In the genomic region with DNA sequence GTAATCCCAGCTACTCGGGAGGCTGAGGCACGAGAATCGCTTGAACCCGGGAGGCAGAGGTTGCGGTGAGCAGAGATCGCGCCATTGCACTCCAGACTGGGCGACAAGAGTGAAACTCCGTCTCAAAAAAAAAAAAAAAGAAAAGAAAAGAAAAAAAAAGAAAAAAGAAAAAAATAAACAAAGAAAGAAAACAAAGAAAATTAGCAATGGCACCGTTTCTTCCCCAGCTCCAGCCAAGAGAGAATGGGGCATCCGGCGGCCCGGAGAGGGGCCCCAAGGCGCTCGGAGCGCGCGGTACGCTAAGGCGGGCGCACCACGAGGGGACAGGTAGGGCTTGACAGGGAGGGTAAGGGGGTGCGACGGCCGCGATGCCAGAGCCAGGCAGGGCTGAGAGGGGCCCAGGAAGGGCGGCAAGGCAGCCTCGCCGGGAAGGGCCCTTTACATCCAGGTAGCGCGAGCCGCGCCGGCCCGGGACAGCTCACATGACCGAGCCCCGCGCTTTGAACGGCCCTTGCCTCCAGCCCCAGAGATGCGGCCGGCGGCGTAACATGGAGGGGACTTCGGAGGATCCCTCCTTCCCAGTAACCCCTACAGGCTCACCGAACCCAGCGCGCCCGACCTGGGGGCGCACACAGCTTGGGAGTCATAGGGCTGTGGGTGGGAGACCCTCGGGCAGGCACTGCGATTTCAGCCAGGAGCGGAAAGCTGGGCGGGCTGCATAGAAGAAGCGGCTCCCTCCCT, we compare ENCODE assay signal across 14 cellular contexts. TPM values are rescaled to one million over a fixed set of nuclear protein-coding genes. Genes with fewer than 3 reads are reported as not detected.
DNase-seq lines count a peak whose midpoint lies in the region; ATAC-seq and TF ChIP-seq lines count a peak whose summit lies in the region.
"Had no signal": no experiment of that assay in that cellular context is flagged by ENCODE, and none has a peak within 500 bp of the region (broad histone marks: within the 10 kb centered on the region; RNA-seq: fewer than 3 reads in every experiment).

No MANE protein-coding gene starts in this region.

- WGBS in SK-N-SH (ENCODE audit: low lambda C conversion rate) = 22% methylated on average over 21 of the region's 54 CpGs
- 1 to 2% methylated on average over 30 to 53 of the region's 54 CpGs for WGBS in endodermal cell (ENCODE audit: insufficient coverage in 1 of 2, insufficient read length in 1 of 2), 2 experiments
- WGBS in urinary bladder = 4% methylated on average over 54 of the region's 54 CpGs

- H3K4me1 ChIP-seq in SK-N-SH (ENCODE audit: control insufficient read depth in 1 of 2, insufficient read depth in 2 of 2, low read depth in 1 of 2, low read length in 1 of 2) (peaks cover 0 to 25% of the 10 kb centered on the region in 2 experiments; a peak in 1 of 4 replicates), endodermal cell (ENCODE audit: control insufficient read depth, insufficient read depth, low read length) (peaks cover 19% of the 10 kb centered on the region), mucosa of descending colon (ENCODE audit: low read depth) (peaks cover 3% of the 10 kb centered on the region), urinary bladder (ENCODE audit: insufficient read depth) (no peaks in the 10 kb centered on the region)

- no peaks in the 10 kb centered on the region for H3K9me2 ChIP-seq in SK-N-SH

- no peaks in the 10 kb centered on the region for H4K20me1 ChIP-seq in SK-N-SH (ENCODE audit: insufficient read depth)

- peak overlapping the region; percentile 87 for H3K4me3 Mint-ChIP-seq in endodermal cell
- H3K4me3 Mint-ChIP-seq: activated CD4-positive, alpha-beta memory T cell treated with anti-CD3 and anti-CD28 coated beads for 36 hours had no signal

- H3K36me3 ChIP-seq in SK-N-SH (replicated peaks in 1 of 2; ENCODE audit: control insufficient read depth in 1 of 2, insufficient read depth in 2 of 2, low read length in 1 of 2) = no peaks in the 10 kb centered on the region
- H3K36me3 ChIP-seq in endodermal cell (ENCODE audit: control insufficient read depth, insufficient read depth, low read length) = no peaks in the 10 kb centered on the region
- H3K36me3 ChIP-seq in mucosa of descending colon (ENCODE audit: low read depth) = no peaks in the 10 kb centered on the region
- no peaks in the 10 kb centered on the region for H3K36me3 ChIP-seq in urinary bladder (ENCODE audit: insufficient read depth)

- H3K9me3 ChIP-seq in SK-N-SH (no peaks in the 10 kb centered on the region), endodermal cell (ENCODE audit: control insufficient read depth, low read length) (no peaks in the 10 kb centered on the region), mucosa of descending colon (no peaks in the 10 kb centered on the region)

- POLR2A ChIA-PET in SK-N-SH (lab: Yijun Ruan, JAX) = no interaction called here

- no peak for ATAC-seq in SK-N-SH treated with all-trans-retinoic acid at 6 μM for 48 hours
- peak; percentile 9 for ATAC-seq in mucosa of descending colon
- ATAC-seq in HG03457 (IDR thresholded peaks at IDR 0.05; ENCODE audit: unreplicated experiment) = no peak
- ATAC-seq in GM21723 (IDR thresholded peaks at IDR 0.05; ENCODE audit: unreplicated experiment) = no peak

- no peak overlapping the region for H2AFZ ChIP-seq in SK-N-SH (ENCODE audit: low read depth)

- peak overlapping the region; percentile 89 for H3K27ac Mint-ChIP-seq in endodermal cell
- H3K27ac Mint-ChIP-seq: activated CD4-positive, alpha-beta memory T cell treated with anti-CD3 and anti-CD28 coated beads for 36 hours; activated naive CD4-positive, alpha-beta T cell treated with anti-CD3 and anti-CD28 coated beads, Interleukin-2, amount 50 U/mL, for 72 hours had no signal

- H3K4me1 Mint-ChIP-seq in endodermal cell = peaks cover 61% of the 10 kb centered on the region

- CTCF ChIA-PET in SK-N-SH (lab: Yijun Ruan, JAX) = interaction anchor here (1.0 to 2.5 kb wide), 5 partner anchors 13 to 173 kb away, joined by 3 to 8 read pairs (median 5); no protein-coding TSS in a partner anchor

- H3K27ac ChIP-seq in SK-N-SH (ENCODE audit: low read depth in 2 of 2, low read length in 1 of 2) (no peak overlapping the region), endodermal cell (ENCODE audit: low read depth, low read length) (no peak overlapping the region), urinary bladder (ENCODE audit: low read depth) (no peak overlapping the region)

- TF ChIP-seq CTCF in SK-N-SH (IDR thresholded peaks at IDR 0.05) (no peak), endodermal cell (conservative IDR thresholded peaks at IDR 0.05) (no peak), mucosa of descending colon (IDR thresholded peaks at IDR 0.05) (no peak)

- no peak for TF ChIP-seq RAD21 in SK-N-SH (IDR thresholded peaks at IDR 0.05; ENCODE audit: low read length)

- H3F3A ChIP-seq in SK-N-SH (replicated peaks; ENCODE audit: insufficient read depth) = no peaks in the 10 kb centered on the region

- peak; percentile 63 for DNase-seq in SK-N-SH
- no peak for DNase-seq in endodermal cell
- no peak for DNase-seq in mucosa of descending colon
- DNase-seq in AG20443 (ENCODE audit: low spot score) = no peak
- DNase-seq: ACHN; effector memory CD4-positive, alpha-beta T cell; KG1; NCI-H226 had no signal

- no peaks in the 10 kb centered on the region for H3K79me2 ChIP-seq in SK-N-SH (ENCODE audit: insufficient read depth)

- H3K27me3 ChIP-seq in SK-N-SH (ENCODE audit: insufficient read depth) = peaks cover 8% of the 10 kb centered on the region; the same call in 1 of the 2 replicates
- H3K27me3 ChIP-seq in endodermal cell (ENCODE audit: control insufficient read depth, insufficient read depth, low read length, poor library complexity, severe bottlenecking) = peaks cover 44% of the 10 kb centered on the region

- no peak for TF ChIP-seq EP300 in SK-N-SH (IDR thresholded peaks at IDR 0.05; ENCODE audit: borderline replicate concordance in 1 of 2, low read depth in 1 of 2, low read length in 1 of 2)

- H3K27me3 Mint-ChIP-seq in endodermal cell (ENCODE audit: insufficient read depth) = peaks cover 63% of the 10 kb centered on the region

- H3K9me3 Mint-ChIP-seq in endodermal cell = no peaks in the 10 kb centered on the region
- H3K9me3 Mint-ChIP-seq: activated CD4-positive, alpha-beta memory T cell treated with anti-CD3 and anti-CD28 coated beads for 36 hours; activated naive CD4-positive, alpha-beta T cell treated with anti-CD3 and anti-CD28 coated beads, Interleukin-2, amount 50 U/mL, for 72 hours had no signal

- intact Hi-C loops in mucosa of descending colon (cut with DNase I, micrococcal nuclease) = no loop called here

- H3K4me2 ChIP-seq in SK-N-SH = no peak overlapping the region

- H3K4me3 ChIP-seq in SK-N-SH (ENCODE audit: low read depth in 2 of 2, low read length in 1 of 2) (peak overlapping the region in 1 of 2 experiments; percentile 42; a peak in 1 of 4 replicates), endodermal cell (ENCODE audit: low read length) (peak overlapping the region; percentile 84), mucosa of descending colon (no peak overlapping the region), urinary bladder (ENCODE audit: low read depth, low read length) (peak overlapping the region; percentile 57)

- no peak overlapping the region for H3K9ac ChIP-seq in SK-N-SH
- H3K9ac ChIP-seq in endodermal cell (ENCODE audit: extremely low read depth, low read length, poor library complexity, severe bottlenecking) = peak overlapping the region; percentile 55

- no peaks in the 10 kb centered on the region for H3K36me3 Mint-ChIP-seq in endodermal cell (ENCODE audit: low read depth)
- H3K36me3 Mint-ChIP-seq: activated CD4-positive, alpha-beta memory T cell treated with anti-CD3 and anti-CD28 coated beads for 36 hours; activated naive CD4-positive, alpha-beta T cell treated with anti-CD3 and anti-CD28 coated beads, Interleukin-2, amount 50 U/mL, for 72 hours had no signal

TF ChIP-seq in SK-N-SH, 30 proteins besides CTCF, POLR2A, EP300 and RAD21:
- TF ChIP-seq MXI1 (IDR thresholded peaks at IDR 0.05; ENCODE audit: low read depth, low read length) (no peak), TEAD4 (IDR thresholded peaks at IDR 0.05; ENCODE audit: borderline replicate concordance, insufficient read depth) (no peak), FOXM1 (IDR thresholded peaks at IDR 0.05; ENCODE audit: low read depth) (no peak)

TF ChIP-seq in SK-N-SH treated with all-trans-retinoic acid at 6 μM for 48 hours, 23 proteins besides CTCF, POLR2A, EP300 and RAD21:
- TF ChIP-seq ZFP30 (CRISPR knock-in tag; IDR thresholded peaks at IDR 0.05) = no peak
- TF ChIP-seq ZNF565 (CRISPR knock-in tag; conservative IDR thresholded peaks at IDR 0.05; ENCODE audit: low read depth) = no peak
- TF ChIP-seq ZNF70 (CRISPR knock-in tag; IDR thresholded peaks at IDR 0.05) = no peak
- TF ChIP-seq TOX (CRISPR knock-in tag; IDR thresholded peaks at IDR 0.05; ENCODE audit: borderline replicate concordance) = no peak

RNA-seq across cellular contexts. Expression of a gene that starts 1.4 kb away (rescaled TPM):
- polyA plus RNA-seq in SK-N-SH (2012; rRNA removed) (0.10 TPM in 1 of 2 replicates, not detected in the other), urinary bladder (8.5 TPM)
- polyA plus RNA-seq in SK-N-SH (2012; cell fraction: cytosol; rRNA removed) = 0.03 and 0.12 TPM in 2 replicates
- polyA plus RNA-seq in SK-N-SH (2012; cell fraction: nucleus; rRNA removed) = 0.02 and 0.40 TPM in 2 replicates
- total RNA-seq in endodermal cell (10 to 100 TPM; 45.6 to 49.6 TPM), mucosa of descending colon (1 to 10 TPM; 1.7 to 2.8 (median 2.0) TPM), urinary bladder (12.1 TPM)
- 50.6 TPM for polyA plus RNA-seq in endodermal cell (2013, experiment 1 of 2)
- 45.7 TPM for polyA plus RNA-seq in endodermal cell (2013, experiment 2 of 2)
- total RNA-seq: activated CD4-positive, alpha-beta memory T cell treated with anti-CD3 and anti-CD28 coated beads for 36 hours; activated naive CD4-positive, alpha-beta T cell treated with anti-CD3 and anti-CD28 coated beads, Interleukin-2, amount 50 U/mL, for 72 hours had no signal
